Comparison of ENCODE assay signal across 8 cellular contexts in genomic region chr2:102355526-102356380, GRCh38. TPM values are rescaled to one million over a fixed set of nuclear protein-coding genes. Genes with fewer than 3 reads are reported as not detected.
DNase-seq lines count a peak whose midpoint lies in the region; ATAC-seq and TF ChIP-seq lines count a peak whose summit lies in the region.

A gene with protein sequence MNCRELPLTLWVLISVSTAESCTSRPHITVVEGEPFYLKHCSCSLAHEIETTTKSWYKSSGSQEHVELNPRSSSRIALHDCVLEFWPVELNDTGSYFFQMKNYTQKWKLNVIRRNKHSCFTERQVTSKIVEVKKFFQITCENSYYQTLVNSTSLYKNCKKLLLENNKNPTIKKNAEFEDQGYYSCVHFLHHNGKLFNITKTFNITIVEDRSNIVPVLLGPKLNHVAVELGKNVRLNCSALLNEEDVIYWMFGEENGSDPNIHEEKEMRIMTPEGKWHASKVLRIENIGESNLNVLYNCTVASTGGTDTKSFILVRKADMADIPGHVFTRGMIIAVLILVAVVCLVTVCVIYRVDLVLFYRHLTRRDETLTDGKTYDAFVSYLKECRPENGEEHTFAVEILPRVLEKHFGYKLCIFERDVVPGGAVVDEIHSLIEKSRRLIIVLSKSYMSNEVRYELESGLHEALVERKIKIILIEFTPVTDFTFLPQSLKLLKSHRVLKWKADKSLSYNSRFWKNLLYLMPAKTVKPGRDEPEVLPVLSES (plus strand): TSS chr2:102355796. CDS start chr2:102362661, 6,865 bp downstream.

- H3K9me3 ChIP-seq in OCI-LY1 (ENCODE audit: low read length), result no peaks in the 10 kb centered on the region
- H3K9me3 ChIP-seq in esophagus squamous epithelium, result no peaks in the 10 kb centered on the region
- H3K9me3 ChIP-seq in naive thymus-derived CD4-positive, alpha-beta T cell (ENCODE audit: control insufficient read depth in 2 of 3, low read length in 3 of 3), result no peaks in the 10 kb centered on the region

- H3K79me2 ChIP-seq in OCI-LY1 (ENCODE audit: insufficient read depth, low read length), result no peaks in the 10 kb centered on the region

- H3F3A ChIP-seq in OCI-LY1 (ENCODE audit: insufficient read depth, low read length), result no peaks in the 10 kb centered on the region

- H3K9me2 ChIP-seq in OCI-LY1 (ENCODE audit: low read depth, low read length), result no peaks in the 10 kb centered on the region

- H3K36me3 Mint-ChIP-seq in naive thymus-derived CD4-positive, alpha-beta T cell, result peaks cover 0 to 21% (median 0%) of the 10 kb centered on the region in 5 donors
- peaks cover 7% of the 10 kb centered on the region for H3K36me3 Mint-ChIP-seq in stimulated activated effector memory CD8-positive, alpha-beta T cell treated with anti-CD3 and anti-CD28 coated beads, Interleukin-12 subunit alpha, Interleukin-12 subunit beta, amount 100 ng/mL, for 72 hours

- TF ChIP-seq POLR2A in GM18951 (IDR thresholded peaks at IDR 0.05; ENCODE audit: extremely low read depth, insufficient read depth, insufficient read length), result peak; percentile 43
- TF ChIP-seq POLR2A in esophagus squamous epithelium (IDR thresholded peaks at IDR 0.05), result peak in 1 of 4 donors; percentile 21

- TF ChIP-seq CTCF in OCI-LY1 (IDR thresholded peaks at IDR 0.05; ENCODE audit: low read length) (peak; percentile 66), esophagus squamous epithelium (IDR thresholded peaks at IDR 0.05) (peak; percentile 54 to 86 (median 74))

- H3K27me3 ChIP-seq in OCI-LY1 (ENCODE audit: insufficient read depth, low read length) (no peaks in the 10 kb centered on the region), esophagus squamous epithelium (no peaks in the 10 kb centered on the region)
- no peaks in the 10 kb centered on the region for H3K27me3 ChIP-seq in naive thymus-derived CD4-positive, alpha-beta T cell (ENCODE audit: control insufficient read depth in 2 of 2, insufficient read depth in 2 of 2, low read length in 2 of 2)

- H2AFZ ChIP-seq in OCI-LY1 (ENCODE audit: low read length), result no peak within 1 kb of the TSS

- no peaks in the 10 kb centered on the region for H4K20me1 ChIP-seq in OCI-LY1 (ENCODE audit: insufficient read depth, low read length)

- peak within 1 kb of the TSS; percentile 83 to 96 (median 92) for H3K27ac Mint-ChIP-seq in naive thymus-derived CD4-positive, alpha-beta T cell
- peak within 1 kb of the TSS; percentile 96 for H3K27ac Mint-ChIP-seq in stimulated activated effector memory CD8-positive, alpha-beta T cell treated with anti-CD3 and anti-CD28 coated beads, Interleukin-12 subunit alpha, Interleukin-12 subunit beta, amount 100 ng/mL, for 72 hours

- H3K27me3 Mint-ChIP-seq in naive thymus-derived CD4-positive, alpha-beta T cell, result no peaks in the 10 kb centered on the region

- H3K4me3 Mint-ChIP-seq in naive thymus-derived CD4-positive, alpha-beta T cell, result peak within 1 kb of the TSS; percentile 93 to 99 (median 96)
- peak within 1 kb of the TSS; percentile 97 for H3K4me3 Mint-ChIP-seq in stimulated activated effector memory CD8-positive, alpha-beta T cell treated with anti-CD3 and anti-CD28 coated beads, Interleukin-12 subunit alpha, Interleukin-12 subunit beta, amount 100 ng/mL, for 72 hours

- H3K9ac ChIP-seq in OCI-LY1 (ENCODE audit: low read length), result no peak within 1 kb of the TSS

- H3K27ac ChIP-seq in OCI-LY1 (ENCODE audit: low read depth, low read length, poor library complexity, severe bottlenecking) (no peak within 1 kb of the TSS), esophagus squamous epithelium (peak within 1 kb of the TSS; percentile 53 to 81 (median 62))
- H3K27ac ChIP-seq in naive thymus-derived CD4-positive, alpha-beta T cell (ENCODE audit: low read depth, low read length), result peak within 1 kb of the TSS; percentile 79

- no peaks in the 10 kb centered on the region for H3K9me3 Mint-ChIP-seq in naive thymus-derived CD4-positive, alpha-beta T cell
- H3K9me3 Mint-ChIP-seq in stimulated activated effector memory CD8-positive, alpha-beta T cell treated with anti-CD3 and anti-CD28 coated beads, Interleukin-12 subunit alpha, Interleukin-12 subunit beta, amount 100 ng/mL, for 72 hours, result no peaks in the 10 kb centered on the region

- H3K4me1 ChIP-seq in OCI-LY1 (ENCODE audit: insufficient read depth, low read length, severe bottlenecking), result peaks cover 5% of the 10 kb centered on the region
- H3K4me1 ChIP-seq in esophagus squamous epithelium, result peaks cover 0 to 33% (median 0%) of the 10 kb centered on the region in 3 donors
- peaks cover 6 to 19% of the 10 kb centered on the region in 2 donors for H3K4me1 ChIP-seq in naive thymus-derived CD4-positive, alpha-beta T cell (ENCODE audit: control insufficient read depth in 2 of 2, insufficient read depth in 2 of 2, low read length in 2 of 2)

- 3 to 4% methylated on average over 28 to 35 of the region's 69 CpGs for WGBS in esophagus squamous epithelium, 2 donors

- DNase-seq in C1 segment of cervical spinal cord (lab: John Stamatoyannopoulos, UW) (peak in 10 of 14 donors; percentile 11 to 68 (median 43)), esophagus squamous epithelium (lab: John Stamatoyannopoulos, UW) (no peak)
- peak; percentile 74 for DNase-seq in activated T-cell treated with anti-CD3 and anti-CD28 coated beads, Interleukin-2, amount 50 U/mL, for 1 hour
- peak; percentile 37 to 85 (median 57) for DNase-seq in naive thymus-derived CD4-positive, alpha-beta T cell
- peak; percentile 70 to 90 for DNase-seq in stimulated activated effector memory CD8-positive, alpha-beta T cell treated with anti-CD3 and anti-CD28 coated beads, Interleukin-12 subunit alpha, Interleukin-12 subunit beta, amount 100 ng/mL, for 72 hours (ENCODE audit: low spot score in 2 of 2)

- H3K36me3 ChIP-seq in OCI-LY1 (ENCODE audit: insufficient read depth, low read length) (no peaks in the 10 kb centered on the region), esophagus squamous epithelium (no peaks in the 10 kb centered on the region)
- H3K36me3 ChIP-seq in naive thymus-derived CD4-positive, alpha-beta T cell (ENCODE audit: control insufficient read depth in 2 of 3, insufficient read depth in 3 of 3, low read length in 3 of 3), result peaks cover 0 to 5% (median 0%) of the 10 kb centered on the region in 3 experiments

- intact Hi-C loops in esophagus squamous epithelium (cut with DNase I), result no loop called here
- intact Hi-C loops in naive thymus-derived CD4-positive, alpha-beta T cell (cut with micrococcal nuclease), result loop anchor here (1.0 to 10.0 kb wide), 10 partner anchors 12 to 1041 kb away; no protein-coding TSS in a partner anchor

- H3K4me2 ChIP-seq in OCI-LY1 (ENCODE audit: low read length), result peak within 1 kb of the TSS; percentile 52; the same call in 1 of the 2 replicates

- peaks cover 17 to 48% (median 37%) of the 10 kb centered on the region in 7 donors for H3K4me1 Mint-ChIP-seq in naive thymus-derived CD4-positive, alpha-beta T cell
- peaks cover 41% of the 10 kb centered on the region for H3K4me1 Mint-ChIP-seq in stimulated activated effector memory CD8-positive, alpha-beta T cell treated with anti-CD3 and anti-CD28 coated beads, Interleukin-12 subunit alpha, Interleukin-12 subunit beta, amount 100 ng/mL, for 72 hours

- in situ Hi-C loops in GM18951 (cut with MboI; ENCODE audit: low sequenced_read_pairs, unreplicated experiment), result no loop called here

- peak; percentile 89 for ATAC-seq in HG03280 (IDR thresholded peaks at IDR 0.05; ENCODE audit: unreplicated experiment)
- ATAC-seq in naive thymus-derived CD4-positive, alpha-beta T cell, result peak; percentile 93
- ATAC-seq in stimulated activated effector memory CD8-positive, alpha-beta T cell treated with anti-CD3 and anti-CD28 coated beads, Interleukin-12 subunit alpha, Interleukin-12 subunit beta, amount 100 ng/mL, for 72 hours, result peak; percentile 94

- CTCF ChIA-PET in naive thymus-derived CD4-positive, alpha-beta T cell (lab: Charles Lee), result interaction anchor here (0.5 to 1.2 kb wide), 3 partner anchors 25 to 104 kb away, joined by 3 to 8 read pairs (median 3); no protein-coding TSS in a partner anchor

- POLR2A ChIA-PET in naive thymus-derived CD4-positive, alpha-beta T cell (lab: Charles Lee), result interaction anchor here (0.6 kb wide), 1 partner anchor 191 kb away, joined by 3 read pairs; no protein-coding TSS in a partner anchor

- peak within 1 kb of the TSS; percentile 43 for H3K4me3 ChIP-seq in OCI-LY1 (ENCODE audit: low read depth, low read length, poor library complexity, severe bottlenecking)
- H3K4me3 ChIP-seq in esophagus squamous epithelium, result peak within 1 kb of the TSS; percentile 48 to 74 (median 66)
- H3K4me3 ChIP-seq in naive thymus-derived CD4-positive, alpha-beta T cell (ENCODE audit: low read length), result peak within 1 kb of the TSS; percentile 82

RNA-seq across cellular contexts. Expression of the gene that starts here (rescaled TPM):
- total RNA-seq in esophagus squamous epithelium, result 1 to 10 TPM in 3 of 4 donors, under 1 TPM in 1; 0.45 to 5.5 (median 1.8) TPM
- 10 to 100 TPM in 1 of 5 experiments, 1 to 10 TPM in 4; 2.1 to 52.8 (median 5.3) TPM for total RNA-seq in naive thymus-derived CD4-positive, alpha-beta T cell
- polyA plus RNA-seq in naive thymus-derived CD4-positive, alpha-beta T cell, result 1 to 10 TPM in 1 of 2 donors, under 1 TPM in 1; 0.77 to 2.0 TPM
